Comparison of ENCODE assay signal across 8 cellular contexts in genomic region chr19:39412100-39412866, GRCh38. TPM values are rescaled to one million over a fixed set of nuclear protein-coding genes. Genes with fewer than 3 reads are reported as not detected.
A peak's percentile ranks its signal among the peaks of the same experiment; 100 is the strongest.
DNase-seq lines count a peak whose midpoint lies in the region; ATAC-seq and TF ChIP-seq lines count a peak whose summit lies in the region.

Gene PLEKHG2, plus strand, starts transcription at chr19:39412669. Its CDS starts 1,418 bp downstream, at chr19:39414087.

- H3K9me3 ChIP-seq in AG04450 (ENCODE audit: control insufficient read depth, insufficient read depth, low read length) (peaks cover 8% of the 10 kb centered on the region; the same call in 1 of the 2 replicates), breast epithelium (no peaks in the 10 kb centered on the region), iPS-20b (ENCODE audit: insufficient read depth, low read depth, low read length) (no peaks in the 10 kb centered on the region)

- TF ChIP-seq POLR2A in breast epithelium (IDR thresholded peaks at IDR 0.05) = peak; percentile 90

- H3K4me3 ChIP-seq in AG04450 (ENCODE audit: low read depth, low read length) (peak within 1 kb of the TSS; percentile 84), breast epithelium (peak within 1 kb of the TSS; percentile 81 to 98 (median 96)), iPS-20b (ENCODE audit: low read length) (peak within 1 kb of the TSS; percentile 93), skin epidermis (peak within 1 kb of the TSS; percentile 54 to 89 (median 82))

- intact Hi-C loops in breast epithelium (cut with DNase I; ENCODE audit: low total_unique reads) = no loop called here

- H3K27me3 ChIP-seq in AG04450 (ENCODE audit: control insufficient read depth, insufficient read depth, low read length) (no peaks in the 10 kb centered on the region), breast epithelium (no peaks in the 10 kb centered on the region), iPS-20b (ENCODE audit: insufficient read depth, low read length) (no peaks in the 10 kb centered on the region; the same call in 1 of the 2 replicates)

- peak within 1 kb of the TSS; percentile 99 for H3K9ac ChIP-seq in iPS-20b (ENCODE audit: low read depth, low read length)

- TF ChIP-seq CTCF in AG04450 (IDR thresholded peaks at IDR 0.05; ENCODE audit: low read depth, low read length) (peak; percentile 75), VCaP (conservative IDR thresholded peaks at IDR 0.05) (no peak; the same call in 1 of the 2 replicates), breast epithelium (IDR thresholded peaks at IDR 0.05) (peak; percentile 77 to 94 (median 94))

- POLR2A ChIA-PET in AG04450 (lab: Yijun Ruan, JAX) = interaction anchor here (1.0 to 2.3 kb wide), 8 partner anchors 9 to 70 kb away, joined by 3 to 27 read pairs (median 7); partner anchors contain the start of genes MED29, PAF1, RPS16 and SAMD4B

- H3K4me1 ChIP-seq in breast epithelium (no peaks in the 10 kb centered on the region), iPS-20b (ENCODE audit: insufficient read depth, low read length) (peaks cover 21% of the 10 kb centered on the region)

- CTCF ChIA-PET in AG04450 (lab: Charles Lee) = interaction anchor here (1.0 to 2.2 kb wide), 6 partner anchors 9 to 32 kb away, joined by 3 to 67 read pairs (median 6); partner anchors contain the start of gene RPS16

- H3K27ac ChIP-seq in AG04450 (ENCODE audit: low read depth, low read length) (peak within 1 kb of the TSS; percentile 92), VCaP (peak within 1 kb of the TSS; percentile 96), breast epithelium (peak within 1 kb of the TSS; percentile 100), iPS-20b (ENCODE audit: low read length) (peak within 1 kb of the TSS; percentile 80), skin epidermis (peak within 1 kb of the TSS; percentile 64 to 100 (median 99))

- ATAC-seq in GM18870 (IDR thresholded peaks at IDR 0.05; ENCODE audit: unreplicated experiment) = peak; percentile 62
- ATAC-seq in HG03135 (IDR thresholded peaks at IDR 0.05; ENCODE audit: unreplicated experiment) = peak; percentile 60

- DNase-seq in AG04450 (ENCODE audit: low read depth, low spot score) (peak; percentile 100), NCI-H2196 treated with DMSO at 0.1 percent for 48 hours (lab: John Stamatoyannopoulos, UW; ENCODE audit: unreplicated experiment) (peak; percentile 97), breast epithelium (ENCODE audit: low spot score in 2 of 2) (peak; percentile 99 to 100)

- peaks cover 6% of the 10 kb centered on the region for H3K36me3 ChIP-seq in breast epithelium
- peaks cover 27% of the 10 kb centered on the region for H3K36me3 ChIP-seq in iPS-20b (ENCODE audit: insufficient read depth, low read depth, low read length)

RNA-seq across cellular contexts. Expression of gene PLEKHG2, which starts in this region (rescaled TPM):
- polyA plus RNA-seq in AG04450 (2011; rRNA removed) = 12.3 and 19.1 TPM in 2 replicates
- 27.4 and 38.3 TPM in 2 replicates for polyA minus RNA-seq in AG04450 (2011; rRNA and poly(A)+ RNA removed)
- 10 to 100 TPM in 2 of 3 donors, 1 to 10 TPM in 1; 8.0 to 11.8 (median 10.2) TPM for total RNA-seq in breast epithelium

Comparison
In these comparisons a context has a peak if more than half of its experiments do, and no peak if none do; other contexts are left out.
1. Peak in every context shown above with its lines: DNase-seq, ATAC-seq, H3K4me3 ChIP-seq and H3K27ac ChIP-seq.